In the genomic region with DNA sequence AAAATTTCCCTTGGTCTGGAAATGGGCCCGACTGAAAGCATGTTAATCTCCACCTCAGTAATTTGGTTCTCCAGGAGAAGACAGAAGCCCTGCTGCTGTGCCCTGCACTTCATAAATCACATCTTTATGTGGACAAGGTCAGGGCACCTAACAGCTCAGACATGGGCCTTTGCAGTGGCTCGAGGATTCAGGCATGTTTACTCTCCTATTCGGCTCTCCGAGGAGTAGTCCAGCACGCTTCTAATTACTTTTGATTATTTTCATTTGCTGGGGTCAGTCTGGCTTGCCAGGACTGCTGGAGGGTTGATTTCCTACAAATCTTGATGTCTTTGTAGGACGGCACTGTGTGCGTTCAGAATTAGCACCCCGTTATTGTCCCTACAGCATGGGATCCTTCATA, we compare ENCODE assay signal across 33 cellular contexts.
DNase-seq lines count a peak whose midpoint lies in the region; ATAC-seq and TF ChIP-seq lines count a peak whose summit lies in the region.
"Had no signal": no experiment of that assay in that cellular context is flagged by ENCODE, and none has a peak within 500 bp of the region (broad histone marks: within the 10 kb centered on the region; RNA-seq: fewer than 3 reads in every experiment).

No MANE protein-coding gene starts in this region.

- H3K36me3 ChIP-seq in stomach smooth muscle (ENCODE audit: control insufficient read depth in 2 of 2, insufficient read depth in 2 of 2, low read length in 2 of 2): no peaks in the 10 kb centered on the region
- H3K36me3 ChIP-seq: breast epithelium, MG63, pancreas, Peyer's patch, right atrium auricular region, vagina had no signal

- H3K36me3 Mint-ChIP-seq in mesothelial cell of epicardium (no peaks in the 10 kb centered on the region), immature natural killer cell (no peaks in the 10 kb centered on the region)
- H3K36me3 Mint-ChIP-seq in stimulated activated effector memory CD8-positive, alpha-beta T cell treated with anti-CD3 and anti-CD28 coated beads, Interleukin-12 subunit alpha, Interleukin-12 subunit beta, amount 100 ng/mL, for 72 hours: no peaks in the 10 kb centered on the region
- H3K36me3 Mint-ChIP-seq: natural killer cell treated with Interleukin-12 subunit alpha and Interleukin-12 subunit beta and Interleukin-15 and Interleukin-18, amount 100 ng/mL, for 72 hours; T-cell had no signal

- H3K27ac Mint-ChIP-seq in mesothelial cell of epicardium: peak overlapping the region; percentile 19
- H3K27ac Mint-ChIP-seq in stimulated activated effector memory CD8-positive, alpha-beta T cell treated with anti-CD3 and anti-CD28 coated beads, Interleukin-12 subunit alpha, Interleukin-12 subunit beta, amount 100 ng/mL, for 72 hours: no peak overlapping the region
- H3K27ac Mint-ChIP-seq in immature natural killer cell: no peak overlapping the region
- H3K27ac Mint-ChIP-seq: activated T-helper 1 cell treated with anti-CD3 and anti-CD28 coated beads, Interleukin-12 subunit alpha, Interleukin-12 subunit beta, Interleukin-2, Interleukin-4 antibody, amounts not matched to agents 30 ng/mL and 10 ng/mL and 1 ng/mL, durations not matched to agents 14 hours and 24 hours and 36 hours; effector memory CD8-positive, alpha-beta T cell; natural killer cell treated with Interleukin-12 subunit alpha and Interleukin-12 subunit beta and Interleukin-15 and Interleukin-18, amount 100 ng/mL, for 72 hours; T-cell had no signal

- peak overlapping the region; percentile 37 for H3K27ac ChIP-seq in stomach smooth muscle (ENCODE audit: low read length)
- H3K27ac ChIP-seq: breast epithelium, hepatocyte, Peyer's patch, right atrium auricular region, vagina had no signal

- peaks cover 40% of the 10 kb centered on the region for H3K4me1 Mint-ChIP-seq in mesothelial cell of epicardium
- peaks cover under 1% of the 10 kb centered on the region for H3K4me1 Mint-ChIP-seq in stimulated activated effector memory CD8-positive, alpha-beta T cell treated with anti-CD3 and anti-CD28 coated beads, Interleukin-12 subunit alpha, Interleukin-12 subunit beta, amount 100 ng/mL, for 72 hours
- H3K4me1 Mint-ChIP-seq in immature natural killer cell: peaks cover 9 to 18% of the 10 kb centered on the region in 2 donors

- H3K27me3 Mint-ChIP-seq in mesothelial cell of epicardium (ENCODE audit: low read depth) (peaks cover 16% of the 10 kb centered on the region), immature natural killer cell (ENCODE audit: low read depth in 3 of 3) (peaks cover 6 to 11% (median 6%) of the 10 kb centered on the region in 3 donors)

- DNase-seq in HT-29 (ENCODE audit: low spot score) (peak; percentile 73), UCSD-AML1 (lab: John Stamatoyannopoulos, UW; ENCODE audit: unreplicated experiment) (peak; percentile 7), mesothelial cell of epicardium (ENCODE audit: low spot score in 2 of 2, unreplicated experiment in 2 of 2) (no peak), SKM-1 treated with dmso at 0.1 percent for 144 hours (lab: John Stamatoyannopoulos, UW; ENCODE audit: unreplicated experiment) (no peak), immature natural killer cell (no peak)
- DNase-seq in stimulated activated effector memory CD8-positive, alpha-beta T cell treated with anti-CD3 and anti-CD28 coated beads, Interleukin-12 subunit alpha, Interleukin-12 subunit beta, amount 100 ng/mL, for 72 hours (ENCODE audit: low spot score in 2 of 2): no peak
- DNase-seq: activated CD4-positive, alpha-beta T cell treated with anti-CD3 and anti-CD28 coated beads, Interleukin-2, amount 50 U/mL, for 48 hours; activated CD8-positive, alpha-beta memory T cell treated with anti-CD3 and anti-CD28 coated beads, Interleukin-2, amount 50 U/mL, for 4 hours; activated naive CD4-positive, alpha-beta T cell treated with anti-CD3 and anti-CD28 coated beads, Interleukin-2, amount 50 U/mL, for 16 hours; amniotic stem cell; C1 segment of cervical spinal cord; effector memory CD8-positive, alpha-beta T cell; foreskin fibroblast; HCEC 1CT; KG1; left ventricle myocardium superior; MG63; NCI-H1105 treated with DMSO at 0.1 percent for 48 hours; NCI-H446 treated with DMSO at 0.1 percent for 48 hours; Peyer's patch; SIG-M5; stimulated activated CD4-positive, alpha-beta T cell treated with anti-CD3 and anti-CD28 coated beads, Interleukin-2, amount 100 ng/mL, for 48 hours; T-cell had no signal

- no peak for TF ChIP-seq CTCF in mesothelial cell of epicardium (IDR thresholded peaks at IDR 0.05; ENCODE audit: unreplicated experiment)

- peak overlapping the region in 1 of 2 donors; percentile 36 for H3K4me3 ChIP-seq in stomach smooth muscle (ENCODE audit: low read length in 2 of 2)
- H3K4me3 ChIP-seq: breast epithelium, hepatocyte, MG63, pancreas, Peyer's patch, right atrium auricular region, vagina had no signal

- no peak for ATAC-seq in stimulated activated effector memory CD8-positive, alpha-beta T cell treated with anti-CD3 and anti-CD28 coated beads, Interleukin-12 subunit alpha, Interleukin-12 subunit beta, amount 100 ng/mL, for 72 hours
- no peak for ATAC-seq in GM21381 (IDR thresholded peaks at IDR 0.05; ENCODE audit: unreplicated experiment)
- ATAC-seq: activated CD4-positive, CD25-positive, alpha-beta regulatory T cell treated with anti-CD3 and anti-CD28 coated beads, Interleukin-2, amount 50 U/mL, for 24 hours; effector memory CD8-positive, alpha-beta T cell; left ventricle myocardium superior; natural killer cell treated with Interleukin-12 subunit alpha and Interleukin-12 subunit beta and Interleukin-15 and Interleukin-18, amount 100 ng/mL, for 72 hours; pancreas; T-cell had no signal

- H3K4me3 Mint-ChIP-seq in mesothelial cell of epicardium (no peak overlapping the region), immature natural killer cell (no peak overlapping the region)
- H3K4me3 Mint-ChIP-seq in stimulated activated effector memory CD8-positive, alpha-beta T cell treated with anti-CD3 and anti-CD28 coated beads, Interleukin-12 subunit alpha, Interleukin-12 subunit beta, amount 100 ng/mL, for 72 hours: no peak overlapping the region
- H3K4me3 Mint-ChIP-seq: activated T-helper 1 cell treated with anti-CD3 and anti-CD28 coated beads, Interleukin-12 subunit alpha, Interleukin-12 subunit beta, Interleukin-2, Interleukin-4 antibody, amounts not matched to agents 30 ng/mL and 10 ng/mL and 1 ng/mL, durations not matched to agents 14 hours and 24 hours and 36 hours; effector memory CD8-positive, alpha-beta T cell; natural killer cell treated with Interleukin-12 subunit alpha and Interleukin-12 subunit beta and Interleukin-15 and Interleukin-18, amount 100 ng/mL, for 72 hours; T-cell had no signal

- peak overlapping the region in 1 of 2 donors; percentile 37 for H3K9ac ChIP-seq in stomach smooth muscle (ENCODE audit: low read length in 2 of 2)

- H3K4me1 ChIP-seq in stomach smooth muscle (ENCODE audit: control insufficient read depth, insufficient read depth, low read length): peaks cover 17% of the 10 kb centered on the region
- H3K4me1 ChIP-seq: breast epithelium, vagina had no signal

- peaks cover 0 to 18% of the 10 kb centered on the region in 2 donors for H3K27me3 ChIP-seq in stomach smooth muscle (ENCODE audit: control insufficient read depth in 1 of 2, insufficient read depth in 2 of 2, low read length in 2 of 2)
- H3K27me3 ChIP-seq: MG63, pancreas, Peyer's patch had no signal

- no peaks in the 10 kb centered on the region for H3K9me3 ChIP-seq in stomach smooth muscle (ENCODE audit: control insufficient read depth in 2 of 2, low read length in 2 of 2)
- H3K9me3 ChIP-seq: breast epithelium, MG63, pancreas, Peyer's patch, right atrium auricular region, vagina had no signal

- H3K9me3 Mint-ChIP-seq in mesothelial cell of epicardium (no peaks in the 10 kb centered on the region), immature natural killer cell (peaks cover 0 to 10% (median 3%) of the 10 kb centered on the region in 6 donors)
- peaks cover 2% of the 10 kb centered on the region for H3K9me3 Mint-ChIP-seq in stimulated activated effector memory CD8-positive, alpha-beta T cell treated with anti-CD3 and anti-CD28 coated beads, Interleukin-12 subunit alpha, Interleukin-12 subunit beta, amount 100 ng/mL, for 72 hours
- H3K9me3 Mint-ChIP-seq: activated T-helper 1 cell treated with anti-CD3 and anti-CD28 coated beads, Interleukin-12 subunit alpha, Interleukin-12 subunit beta, Interleukin-2, Interleukin-4 antibody, amounts not matched to agents 30 ng/mL and 10 ng/mL and 1 ng/mL, durations not matched to agents 14 hours and 24 hours and 36 hours; effector memory CD8-positive, alpha-beta T cell; T-cell had no signal

Comparison
In these comparisons a context has a peak if more than half of its experiments do, and no peak if none do; other contexts are left out.
1. DNase-seq: peak in HT-29 (single experiment) and UCSD-AML1 (single experiment); none in mesothelial cell of epicardium (0 of 2), SKM-1 treated with dmso at 0.1 percent for 144 hours (single experiment), stimulated activated effector memory CD8-positive, alpha-beta T cell treated with anti-CD3 and anti-CD28 coated beads, Interleukin-12 subunit alpha, Interleukin-12 subunit beta, amount 100 ng/mL, for 72 hours (0 of 2) and immature natural killer cell (0 of 3).